ENCODE assay signal across 1 cellular context in genomic region chr13:27257233-27257568, GRCh38.
TF ChIP-seq lines count a peak whose summit lies in the region.

No MANE protein-coding gene starts in this region.

TF ChIP-seq in HCT116, 20 proteins besides CTCF, POLR2A, EP300 and RAD21 (continued from another document):
- TF ChIP-seq CBX3 (IDR thresholded peaks at IDR 0.05; ENCODE audit: low read depth) = no peak
- TF ChIP-seq EZH2 (IDR thresholded peaks at IDR 0.05) = no peak
- no peak for TF ChIP-seq JUND (IDR thresholded peaks at IDR 0.05)
- no peak for TF ChIP-seq ZNF274 (IDR thresholded peaks at IDR 0.05; ENCODE audit: low read depth, low read length)
- TF ChIP-seq, protein P1, sequence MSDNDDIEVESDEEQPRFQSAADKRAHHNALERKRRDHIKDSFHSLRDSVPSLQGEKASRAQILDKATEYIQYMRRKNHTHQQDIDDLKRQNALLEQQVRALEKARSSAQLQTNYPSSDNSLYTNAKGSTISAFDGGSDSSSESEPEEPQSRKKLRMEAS (IDR thresholded peaks at IDR 0.05) = no peak
- no peak for TF ChIP-seq FOSL1 (IDR thresholded peaks at IDR 0.05; ENCODE audit: low read depth)
- no peak for TF ChIP-seq TCF7L2 (IDR thresholded peaks at IDR 0.05; ENCODE audit: borderline replicate concordance, extremely low read depth, insufficient read depth, insufficient read length)
- no peak for TF ChIP-seq EZH2phosphoT487 (IDR thresholded peaks at IDR 0.05; ENCODE audit: borderline replicate concordance)
- no peak for TF ChIP-seq POLR2AphosphoS5 (IDR thresholded peaks at IDR 0.05; ENCODE audit: low read depth, low read length)
- TF ChIP-seq EGR1 (IDR thresholded peaks at IDR 0.05; ENCODE audit: low read depth) = no peak
- TF ChIP-seq ELF1 (IDR thresholded peaks at IDR 0.05; ENCODE audit: borderline replicate concordance, low read depth) = no peak
- TF ChIP-seq SIN3A (IDR thresholded peaks at IDR 0.05; ENCODE audit: low read depth) = no peak
- no peak for TF ChIP-seq YY1 (IDR thresholded peaks at IDR 0.05; ENCODE audit: extremely low read depth, insufficient replicate concordance, low read depth, low read length)
- no peak for TF ChIP-seq REST (IDR thresholded peaks at IDR 0.05; ENCODE audit: low read depth)
- TF ChIP-seq CEBPB (IDR thresholded peaks at IDR 0.05; ENCODE audit: low read depth) = no peak
TF ChIP-seq in HCT116: peak in this region for 0.
